8 cellular contexts compared by ENCODE assay signal in the genomic region with DNA sequence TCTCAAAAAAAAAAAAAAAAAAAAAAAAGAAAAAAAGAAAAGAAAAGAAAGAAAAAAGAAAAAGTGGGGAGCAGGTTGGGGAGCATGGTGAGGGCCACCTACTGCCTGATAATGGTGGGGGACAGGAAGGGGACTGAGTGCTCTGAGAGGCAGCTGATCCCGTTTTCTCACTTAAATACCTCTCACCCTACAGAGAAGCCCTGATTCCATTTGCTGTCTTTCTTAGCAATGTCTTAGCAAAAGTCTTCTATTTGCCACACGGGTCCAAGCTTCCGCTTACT. TPM values are rescaled to one million over a fixed set of nuclear protein-coding genes. Genes with fewer than 3 reads are reported as not detected.
DNase-seq lines count a peak whose midpoint lies in the region; ATAC-seq and TF ChIP-seq lines count a peak whose summit lies in the region.

No MANE protein-coding gene starts in this region.

- H3K4me3 ChIP-seq in GM23338 (peak overlapping the region; percentile 73), skeletal muscle satellite cell (ENCODE audit: low read length) (peak overlapping the region; percentile 70)

- no peaks in the 10 kb centered on the region for H3K9me2 ChIP-seq in GM23338 (ENCODE audit: insufficient read depth)

- H3K79me2 ChIP-seq in GM23338 (replicated peaks; ENCODE audit: insufficient read depth), result no peaks in the 10 kb centered on the region

- H3K9me3 ChIP-seq in skeletal muscle satellite cell (replicated peaks; ENCODE audit: low read length), result no peaks in the 10 kb centered on the region

- TF ChIP-seq CTCF in GM23338 (conservative IDR thresholded peaks at IDR 0.05; ENCODE audit: low read depth in 2 of 2), result no peak
- TF ChIP-seq CTCF in WTC11 (IDR thresholded peaks at IDR 0.05), result no peak
- no peak for TF ChIP-seq CTCF in glutamatergic neuron (IDR thresholded peaks at IDR 0.05; ENCODE audit: partially characterized antibody, unreplicated experiment)

- ATAC-seq in GM23338 (no peak), WTC11 (no peak), HG03097 (IDR thresholded peaks at IDR 0.05; ENCODE audit: low FRiP score, unreplicated experiment) (no peak)

- H3K9me3 Mint-ChIP-seq in GM23338 (no peaks in the 10 kb centered on the region), WTC11 (no peaks in the 10 kb centered on the region), glutamatergic neuron (ENCODE audit: unreplicated experiment) (no peaks in the 10 kb centered on the region)

- peaks cover 4% of the 10 kb centered on the region; the same call in 1 of the 2 replicates for H3F3A ChIP-seq in GM23338 (replicated peaks; ENCODE audit: low read depth)

- peaks cover 10% of the 10 kb centered on the region for H3K27me3 Mint-ChIP-seq in GM23338 (ENCODE audit: insufficient read depth, low read depth, poor library complexity)
- H3K27me3 Mint-ChIP-seq in WTC11 (ENCODE audit: low read depth), result peaks cover 2% of the 10 kb centered on the region; the same call in 1 of the 2 replicates
- peaks cover 6% of the 10 kb centered on the region for H3K27me3 Mint-ChIP-seq in glutamatergic neuron (ENCODE audit: unreplicated experiment)

- H2AFZ ChIP-seq in GM23338, result peak overlapping the region; percentile 96

- H3K27me3 ChIP-seq in GM23338 (ENCODE audit: insufficient read depth) (no peaks in the 10 kb centered on the region), skeletal muscle satellite cell (ENCODE audit: control insufficient read depth, insufficient read depth, low read length) (no peaks in the 10 kb centered on the region)

- DNase-seq in GM23338 (ENCODE audit: low spot score) (no peak), WTC11 (ENCODE audit: low spot score) (no peak), glutamatergic neuron (no peak), midbrain (lab: John Stamatoyannopoulos, UW) (no peak), OCI-M1 (lab: John Stamatoyannopoulos, UW) (no peak)
- DNase-seq in stimulated activated CD4-positive, alpha-beta T cell treated with anti-CD3 and anti-CD28 coated beads, Interleukin-4, amount 100 ng/mL, for 24 hours, result no peak

- H3K27ac ChIP-seq in GM23338 (ENCODE audit: low read depth), result no peak overlapping the region

- H3K4me2 ChIP-seq in GM23338 (peak overlapping the region; percentile 84), skeletal muscle satellite cell (ENCODE audit: low read length) (peak overlapping the region; percentile 88)

- no peaks in the 10 kb centered on the region; the same call in 2 of the 3 replicates for H3K36me3 Mint-ChIP-seq in GM23338 (ENCODE audit: low read depth)
- no peaks in the 10 kb centered on the region for H3K36me3 Mint-ChIP-seq in WTC11
- H3K36me3 Mint-ChIP-seq in glutamatergic neuron (ENCODE audit: unreplicated experiment), result no peaks in the 10 kb centered on the region

- H3K4me1 ChIP-seq in GM23338 (ENCODE audit: insufficient read depth), result no peaks in the 10 kb centered on the region
- peaks cover 52% of the 10 kb centered on the region for H3K4me1 ChIP-seq in skeletal muscle satellite cell (ENCODE audit: control insufficient read depth, insufficient read depth, low read length)

- CTCF ChIA-PET in WTC11 (lab: Charles Lee), result interaction anchor here (0.8 to 6.6 kb wide), 24 partner anchors 9 to 229 kb away, joined by 3 to 154 read pairs (median 6); no protein-coding TSS in a partner anchor

- peak overlapping the region; percentile 85 for H3K4me3 Mint-ChIP-seq in GM23338
- peak overlapping the region; percentile 85 for H3K4me3 Mint-ChIP-seq in WTC11
- H3K4me3 Mint-ChIP-seq in glutamatergic neuron (ENCODE audit: unreplicated experiment), result peak overlapping the region; percentile 87

- no peaks in the 10 kb centered on the region for H4K20me1 ChIP-seq in GM23338 (replicated peaks; ENCODE audit: insufficient read depth)

- H3K27ac Mint-ChIP-seq in GM23338, result no peak overlapping the region
- peak overlapping the region; percentile 72; the same call in 1 of the 2 replicates for H3K27ac Mint-ChIP-seq in WTC11
- peak overlapping the region; percentile 81 for H3K27ac Mint-ChIP-seq in glutamatergic neuron (ENCODE audit: unreplicated experiment)

- POLR2A ChIA-PET in WTC11 (lab: Charles Lee), result interaction anchor here (0.8 kb wide), 1 partner anchor 46 kb away, joined by 9 read pairs; no protein-coding TSS in a partner anchor

- peaks cover 7% of the 10 kb centered on the region for H3K4me1 Mint-ChIP-seq in GM23338
- H3K4me1 Mint-ChIP-seq in WTC11, result peaks cover 11% of the 10 kb centered on the region
- H3K4me1 Mint-ChIP-seq in glutamatergic neuron (ENCODE audit: low read depth, unreplicated experiment), result no peaks in the 10 kb centered on the region

- H3K36me3 ChIP-seq in GM23338 (ENCODE audit: insufficient read depth) (no peaks in the 10 kb centered on the region), skeletal muscle satellite cell (ENCODE audit: insufficient read depth, low read length) (no peaks in the 10 kb centered on the region)

- H3K9ac ChIP-seq in skeletal muscle satellite cell (ENCODE audit: low read depth, low read length), result peak overlapping the region; percentile 78

TF ChIP-seq in GM23338, 12 proteins besides CTCF, POLR2A, EP300 and RAD21 (continues in another document):
- TF ChIP-seq ZNF331 (CRISPR knock-in tag; IDR thresholded peaks at IDR 0.05; ENCODE audit: low read depth) (no peak), ZNF114 (CRISPR knock-in tag; IDR thresholded peaks at IDR 0.05) (no peak), STAT1 (IDR thresholded peaks at IDR 0.05; ENCODE audit: unreplicated experiment) (no peak), EZH2 (IDR thresholded peaks at IDR 0.05; ENCODE audit: low read depth, unreplicated experiment) (no peak)
- TF ChIP-seq, protein P1, sequence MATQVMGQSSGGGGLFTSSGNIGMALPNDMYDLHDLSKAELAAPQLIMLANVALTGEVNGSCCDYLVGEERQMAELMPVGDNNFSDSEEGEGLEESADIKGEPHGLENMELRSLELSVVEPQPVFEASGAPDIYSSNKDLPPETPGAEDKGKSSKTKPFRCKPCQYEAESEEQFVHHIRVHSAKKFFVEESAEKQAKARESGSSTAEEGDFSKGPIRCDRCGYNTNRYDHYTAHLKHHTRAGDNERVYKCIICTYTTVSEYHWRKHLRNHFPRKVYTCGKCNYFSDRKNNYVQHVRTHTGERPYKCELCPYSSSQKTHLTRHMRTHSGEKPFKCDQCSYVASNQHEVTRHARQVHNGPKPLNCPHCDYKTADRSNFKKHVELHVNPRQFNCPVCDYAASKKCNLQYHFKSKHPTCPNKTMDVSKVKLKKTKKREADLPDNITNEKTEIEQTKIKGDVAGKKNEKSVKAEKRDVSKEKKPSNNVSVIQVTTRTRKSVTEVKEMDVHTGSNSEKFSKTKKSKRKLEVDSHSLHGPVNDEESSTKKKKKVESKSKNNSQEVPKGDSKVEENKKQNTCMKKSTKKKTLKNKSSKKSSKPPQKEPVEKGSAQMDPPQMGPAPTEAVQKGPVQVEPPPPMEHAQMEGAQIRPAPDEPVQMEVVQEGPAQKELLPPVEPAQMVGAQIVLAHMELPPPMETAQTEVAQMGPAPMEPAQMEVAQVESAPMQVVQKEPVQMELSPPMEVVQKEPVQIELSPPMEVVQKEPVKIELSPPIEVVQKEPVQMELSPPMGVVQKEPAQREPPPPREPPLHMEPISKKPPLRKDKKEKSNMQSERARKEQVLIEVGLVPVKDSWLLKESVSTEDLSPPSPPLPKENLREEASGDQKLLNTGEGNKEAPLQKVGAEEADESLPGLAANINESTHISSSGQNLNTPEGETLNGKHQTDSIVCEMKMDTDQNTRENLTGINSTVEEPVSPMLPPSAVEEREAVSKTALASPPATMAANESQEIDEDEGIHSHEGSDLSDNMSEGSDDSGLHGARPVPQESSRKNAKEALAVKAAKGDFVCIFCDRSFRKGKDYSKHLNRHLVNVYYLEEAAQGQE (IDR thresholded peaks at IDR 0.05; ENCODE audit: unreplicated experiment), result no peak

TF ChIP-seq in WTC11, 78 proteins besides CTCF, POLR2A, EP300 and RAD21:
- TF ChIP-seq FOXK1 (CRISPR knock-in tag; IDR thresholded peaks at IDR 0.05), result no peak
- TF ChIP-seq, protein P2, sequence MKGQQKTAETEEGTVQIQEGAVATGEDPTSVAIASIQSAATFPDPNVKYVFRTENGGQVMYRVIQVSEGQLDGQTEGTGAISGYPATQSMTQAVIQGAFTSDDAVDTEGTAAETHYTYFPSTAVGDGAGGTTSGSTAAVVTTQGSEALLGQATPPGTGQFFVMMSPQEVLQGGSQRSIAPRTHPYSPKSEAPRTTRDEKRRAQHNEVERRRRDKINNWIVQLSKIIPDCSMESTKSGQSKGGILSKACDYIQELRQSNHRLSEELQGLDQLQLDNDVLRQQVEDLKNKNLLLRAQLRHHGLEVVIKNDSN (CRISPR knock-in tag; IDR thresholded peaks at IDR 0.05), result no peak
- TF ChIP-seq ZNF232 (CRISPR knock-in tag; IDR thresholded peaks at IDR 0.05), result no peak
- TF ChIP-seq, protein P3, sequence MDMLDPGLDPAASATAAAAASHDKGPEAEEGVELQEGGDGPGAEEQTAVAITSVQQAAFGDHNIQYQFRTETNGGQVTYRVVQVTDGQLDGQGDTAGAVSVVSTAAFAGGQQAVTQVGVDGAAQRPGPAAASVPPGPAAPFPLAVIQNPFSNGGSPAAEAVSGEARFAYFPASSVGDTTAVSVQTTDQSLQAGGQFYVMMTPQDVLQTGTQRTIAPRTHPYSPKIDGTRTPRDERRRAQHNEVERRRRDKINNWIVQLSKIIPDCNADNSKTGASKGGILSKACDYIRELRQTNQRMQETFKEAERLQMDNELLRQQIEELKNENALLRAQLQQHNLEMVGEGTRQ (CRISPR knock-in tag; IDR thresholded peaks at IDR 0.05), result no peak
- no peak for TF ChIP-seq ETV6 (CRISPR knock-in tag; IDR thresholded peaks at IDR 0.05)
- no peak for TF ChIP-seq ZNF416 (CRISPR knock-in tag; IDR thresholded peaks at IDR 0.05)
- no peak for TF ChIP-seq EMX1 (CRISPR knock-in tag; IDR thresholded peaks at IDR 0.05)
- TF ChIP-seq, protein P4, sequence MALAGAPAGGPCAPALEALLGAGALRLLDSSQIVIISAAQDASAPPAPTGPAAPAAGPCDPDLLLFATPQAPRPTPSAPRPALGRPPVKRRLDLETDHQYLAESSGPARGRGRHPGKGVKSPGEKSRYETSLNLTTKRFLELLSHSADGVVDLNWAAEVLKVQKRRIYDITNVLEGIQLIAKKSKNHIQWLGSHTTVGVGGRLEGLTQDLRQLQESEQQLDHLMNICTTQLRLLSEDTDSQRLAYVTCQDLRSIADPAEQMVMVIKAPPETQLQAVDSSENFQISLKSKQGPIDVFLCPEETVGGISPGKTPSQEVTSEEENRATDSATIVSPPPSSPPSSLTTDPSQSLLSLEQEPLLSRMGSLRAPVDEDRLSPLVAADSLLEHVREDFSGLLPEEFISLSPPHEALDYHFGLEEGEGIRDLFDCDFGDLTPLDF (CRISPR knock-in tag; IDR thresholded peaks at IDR 0.05), result no peak

RNA-seq across cellular contexts. Expression of gene H6PD, which starts 0.7 kb away (rescaled TPM):
- total RNA-seq in GM23338 (2014; rRNA removed; shearing (Covaris generic)), result 4.2 and 4.7 TPM in 2 replicates
- 0.99 and 1.2 TPM in 2 replicates for polyA plus RNA-seq in GM23338 (2016; fragmentation: Nextera tagmentation; extraction: Ambion mirVana)
- total RNA-seq in WTC11 (2021) (7.4 to 7.9 TPM (median 7.8 TPM) in 3 replicates), glutamatergic neuron (ENCODE audit: unreplicated experiment) (5.0 TPM)
- 27.3 and 27.4 TPM in 2 replicates for total RNA-seq in skeletal muscle satellite cell (2012; rRNA removed)

RNA-seq across cellular contexts. Expression of gene SPSB1, which starts 58.8 kb away (rescaled TPM):
- total RNA-seq in GM23338 (2014; rRNA removed; shearing (Covaris generic)), result 6.8 and 7.6 TPM in 2 replicates
- polyA plus RNA-seq in GM23338 (2016; fragmentation: Nextera tagmentation; extraction: Ambion mirVana), result 2.1 and 2.4 TPM in 2 replicates
- total RNA-seq in WTC11 (2021) (4.3 to 5.5 TPM (median 4.6 TPM) in 3 replicates), glutamatergic neuron (ENCODE audit: unreplicated experiment) (78.6 TPM)
- total RNA-seq in skeletal muscle satellite cell (2012; rRNA removed), result 8.6 and 11.4 TPM in 2 replicates
